ENCODE assay signal across 27 cellular contexts in genomic region chr12:89414322-89414721, GRCh38.
DNase-seq lines count a peak whose midpoint lies in the region; ATAC-seq, FAIRE-seq and TF ChIP-seq lines count a peak whose summit lies in the region.
"Had no signal": no experiment of that assay in that cellular context is flagged by ENCODE, and none has a peak within 500 bp of the region (broad histone marks: within the 10 kb centered on the region; RNA-seq: fewer than 3 reads in every experiment).

No MANE protein-coding gene starts in this region.

- H2AFZ ChIP-seq in keratinocyte (ENCODE audit: control insufficient read depth, low read length) (no peak overlapping the region), smooth muscle cell (ENCODE audit: low read depth) (no peak overlapping the region)

- H3K4me2 ChIP-seq in keratinocyte (ENCODE audit: control insufficient read depth, extremely low read depth, insufficient read depth, low read depth, low read length) (no peak overlapping the region), smooth muscle cell (peak overlapping the region; percentile 46)

- H3K36me3 ChIP-seq in breast epithelium = no peaks in the 10 kb centered on the region
- H3K36me3 ChIP-seq in endodermal cell (ENCODE audit: control insufficient read depth, insufficient read depth, low read length) = no peaks in the 10 kb centered on the region
- no peaks in the 10 kb centered on the region for H3K36me3 ChIP-seq in keratinocyte (ENCODE audit: control insufficient read depth in 2 of 2, extremely low read depth in 1 of 2, insufficient read depth in 2 of 2, low read length in 2 of 2)
- no peaks in the 10 kb centered on the region for H3K36me3 ChIP-seq in smooth muscle cell (ENCODE audit: low read depth)
- H3K36me3 ChIP-seq in tibial nerve = peaks cover 0 to 8% (median 0%) of the 10 kb centered on the region in 3 donors
- H3K36me3 ChIP-seq: SJSA1 had no signal

- no peaks in the 10 kb centered on the region for H3K27me3 ChIP-seq in breast epithelium
- no peaks in the 10 kb centered on the region for H3K27me3 ChIP-seq in endodermal cell (ENCODE audit: control insufficient read depth, insufficient read depth, low read length, poor library complexity, severe bottlenecking)
- H3K27me3 ChIP-seq in keratinocyte (ENCODE audit: control insufficient read depth, extremely low read depth, insufficient read depth, low read length) = no peaks in the 10 kb centered on the region
- no peaks in the 10 kb centered on the region for H3K27me3 ChIP-seq in smooth muscle cell (ENCODE audit: low read depth)
- no peaks in the 10 kb centered on the region for H3K27me3 ChIP-seq in tibial nerve
- H3K27me3 ChIP-seq: SJSA1 had no signal

- H3K9me3 ChIP-seq in breast epithelium (no peaks in the 10 kb centered on the region), endodermal cell (ENCODE audit: control insufficient read depth, low read length) (no peaks in the 10 kb centered on the region), keratinocyte (ENCODE audit: control insufficient read depth, low read depth, low read length) (no peaks in the 10 kb centered on the region), smooth muscle cell (replicated peaks; ENCODE audit: low read depth) (no peaks in the 10 kb centered on the region), tibial nerve (no peaks in the 10 kb centered on the region)
- H3K9me3 ChIP-seq: SJSA1 had no signal

- no peak overlapping the region for H3K4me3 Mint-ChIP-seq in MCF 10A (ENCODE audit: unreplicated experiment)
- H3K4me3 Mint-ChIP-seq in endodermal cell = no peak overlapping the region
- H3K4me3 Mint-ChIP-seq: CD8-positive, alpha-beta memory T cell; H9 had no signal

- H3K9me1 ChIP-seq in keratinocyte (ENCODE audit: control insufficient read depth, extremely low read depth, insufficient read depth, low read length) = no peaks in the 10 kb centered on the region

- no peak for ATAC-seq in GM18502 (IDR thresholded peaks at IDR 0.05; ENCODE audit: poor library complexity, unreplicated experiment)
- ATAC-seq: K562, Right ventricle myocardium inferior had no signal

- POLR2A ChIA-PET in MCF 10A (lab: Yijun Ruan, JAX) = interaction anchor here (0.7 to 1.2 kb wide), 2 partner anchors 7 to 63 kb away, joined by 3 to 6 read pairs; no protein-coding TSS in a partner anchor

- peak; percentile 49 for FAIRE-seq in keratinocyte (lab: Jason Lieb, UNC)
- FAIRE-seq: K562, RCC 7860 had no signal

- no peaks in the 10 kb centered on the region for H4K20me1 ChIP-seq in keratinocyte (ENCODE audit: control insufficient read depth, extremely low read depth, insufficient read depth, low read length)
- H4K20me1 ChIP-seq in smooth muscle cell (ENCODE audit: low read depth) = no peaks in the 10 kb centered on the region

- H3K27me3 Mint-ChIP-seq in MCF 10A (ENCODE audit: insufficient read depth, unreplicated experiment) (no peaks in the 10 kb centered on the region), endodermal cell (ENCODE audit: insufficient read depth) (no peaks in the 10 kb centered on the region)

- CTCF ChIA-PET in MCF 10A (lab: Yijun Ruan, JAX) = no interaction called here

- TF ChIP-seq POLR2A in breast epithelium (IDR thresholded peaks at IDR 0.05) (no peak), tibial nerve (IDR thresholded peaks at IDR 0.05) (no peak)

- H3K79me2 ChIP-seq in keratinocyte (ENCODE audit: control insufficient read depth, insufficient read depth, low read length) = no peaks in the 10 kb centered on the region
- H3K79me2 ChIP-seq in smooth muscle cell (ENCODE audit: low read depth) = no peaks in the 10 kb centered on the region

- dilution Hi-C loops in keratinocyte (cut with MboI; ENCODE audit: extremely low pct_ligation_motif_present, low sequenced_read_pairs) = no loop called here

- intact Hi-C loops in MCF 10A (cut with micrococcal nuclease) = no loop called here
- intact Hi-C loops in breast epithelium (cut with DNase I; ENCODE audit: low total_unique reads) = no loop called here

- H3K4me3 ChIP-seq in breast epithelium (no peak overlapping the region), endodermal cell (ENCODE audit: low read length) (no peak overlapping the region), keratinocyte (ENCODE audit: control insufficient read depth in 2 of 3, extremely low read depth in 1 of 3, insufficient read depth in 2 of 3, low read depth in 1 of 3, low read length in 3 of 3) (no peak overlapping the region), smooth muscle cell (no peak overlapping the region), tibial nerve (no peak overlapping the region)
- H3K4me3 ChIP-seq: K562, SJSA1 had no signal

- no peak overlapping the region for H3K9ac ChIP-seq in endodermal cell (ENCODE audit: extremely low read depth, low read length, poor library complexity, severe bottlenecking)
- H3K9ac ChIP-seq in keratinocyte (ENCODE audit: control insufficient read depth, extremely low read depth, insufficient read depth, low read length) = no peak overlapping the region
- no peak overlapping the region for H3K9ac ChIP-seq in smooth muscle cell (ENCODE audit: low read depth)

- no peak for TF ChIP-seq CTCF in MCF 10A (IDR thresholded peaks at IDR 0.05; ENCODE audit: unreplicated experiment)
- TF ChIP-seq CTCF in breast epithelium (IDR thresholded peaks at IDR 0.05) = no peak
- TF ChIP-seq CTCF in endodermal cell (conservative IDR thresholded peaks at IDR 0.05) = no peak
- TF ChIP-seq CTCF in keratinocyte (optimal IDR thresholded peaks at IDR 0.05 in 1 of 3, IDR thresholded peaks at IDR 0.05 in 1 of 3, conservative IDR thresholded peaks at IDR 0.05 in 1 of 3; ENCODE audit: extremely low read depth in 1 of 3, insufficient read depth in 2 of 3, low read length in 3 of 3) = no peak
- no peak for TF ChIP-seq CTCF in smooth muscle cell (IDR thresholded peaks at IDR 0.05; ENCODE audit: borderline replicate concordance, insufficient read depth, poor library complexity, severe bottlenecking)
- no peak for TF ChIP-seq CTCF in tibial nerve (IDR thresholded peaks at IDR 0.05)

- TF ChIP-seq EP300 in tibial nerve (IDR thresholded peaks at IDR 0.05) = no peak

- BruUV-seq in MCF 10A (replicated peaks; lab: Mats Ljungman, UMichigan) = no TSS peak

- H3K27ac ChIP-seq in breast epithelium (no peak overlapping the region), endodermal cell (ENCODE audit: low read depth, low read length) (no peak overlapping the region), keratinocyte (ENCODE audit: control insufficient read depth, insufficient read depth, low read length) (no peak overlapping the region), smooth muscle cell (ENCODE audit: low read depth) (no peak overlapping the region), tibial nerve (no peak overlapping the region)
- H3K27ac ChIP-seq: SJSA1 had no signal

- H3K27ac Mint-ChIP-seq in MCF 10A (ENCODE audit: low read depth, unreplicated experiment) (no peak overlapping the region), endodermal cell (no peak overlapping the region)
- H3K27ac Mint-ChIP-seq: CD8-positive, alpha-beta memory T cell had no signal

- no peaks in the 10 kb centered on the region for H3K4me1 Mint-ChIP-seq in MCF 10A (ENCODE audit: insufficient read depth, unreplicated experiment)
- peaks cover 42% of the 10 kb centered on the region for H3K4me1 Mint-ChIP-seq in endodermal cell
- H3K4me1 Mint-ChIP-seq: CD8-positive, alpha-beta memory T cell had no signal

- no peaks in the 10 kb centered on the region for H3K4me1 ChIP-seq in breast epithelium
- H3K4me1 ChIP-seq in endodermal cell (ENCODE audit: control insufficient read depth, insufficient read depth, low read length) = peaks cover 16% of the 10 kb centered on the region
- peaks cover 10% of the 10 kb centered on the region for H3K4me1 ChIP-seq in keratinocyte (ENCODE audit: control insufficient read depth, extremely low read depth, insufficient read depth, low read length)
- peaks cover 20% of the 10 kb centered on the region for H3K4me1 ChIP-seq in smooth muscle cell (ENCODE audit: low read depth)
- H3K4me1 ChIP-seq in tibial nerve = peaks cover 0 to 11% (median 0%) of the 10 kb centered on the region in 4 donors

- H3F3A ChIP-seq in smooth muscle cell (ENCODE audit: low read depth) = no peaks in the 10 kb centered on the region

- DNase-seq in MCF 10A (ENCODE audit: unreplicated experiment) (peak; percentile 40), breast epithelium (ENCODE audit: low spot score in 2 of 2) (no peak), endodermal cell (peak; percentile 29), keratinocyte (ENCODE audit: low read depth, low spot score) (no peak), smooth muscle cell (lab: John Stamatoyannopoulos, UW; ENCODE audit: unreplicated experiment) (no peak), tibial nerve (ENCODE audit: low spot score in 2 of 2) (no peak), cortex of kidney (lab: John Stamatoyannopoulos, UW) (no peak)
- DNase-seq: 8988T; AML-193; C1 segment of cervical spinal cord; Calu3; CD8-positive, alpha-beta memory T cell; DMS153; H9; MM.1S; NCI-H1048; NCI-H1436; NCI-H187 treated with DMSO at 0.1 percent for 48 hours; NCI-H2171; NCI-H345; NCI-H524 treated with DMSO at 0.1 percent for 48 hours; OCI-M1 had no signal

- H3K9me3 Mint-ChIP-seq in MCF 10A (ENCODE audit: unreplicated experiment) = no peaks in the 10 kb centered on the region
- peaks cover 6% of the 10 kb centered on the region for H3K9me3 Mint-ChIP-seq in endodermal cell
- H3K9me3 Mint-ChIP-seq: H9 had no signal

- 89 to 96% methylated on average over 3 of the region's 3 CpGs for WGBS in endodermal cell (ENCODE audit: insufficient coverage in 1 of 2, insufficient read length in 1 of 2), 2 experiments
- WGBS in smooth muscle cell (ENCODE audit: low lambda C conversion rate) = 89% methylated on average over 3 of the region's 3 CpGs
- 90 to 92% methylated on average over 3 of the region's 3 CpGs for WGBS in tibial nerve, 2 donors

- H3K36me3 Mint-ChIP-seq in MCF 10A (ENCODE audit: insufficient read depth, unreplicated experiment) (peaks cover 4% of the 10 kb centered on the region), endodermal cell (ENCODE audit: low read depth) (no peaks in the 10 kb centered on the region)

Comparison
In these comparisons a context has a peak if more than half of its experiments do, and no peak if none do; other contexts are left out.
1. DNase-seq: peak in MCF 10A (single experiment) and endodermal cell (single experiment); none in breast epithelium (0 of 2), keratinocyte (single experiment), smooth muscle cell (single experiment), tibial nerve (0 of 2) and cortex of kidney (single experiment).